8 cellular contexts compared by ENCODE assay signal in genomic region chr16:56425439-56425832, GRCh38. TPM values are rescaled to one million over a fixed set of nuclear protein-coding genes. Genes with fewer than 3 reads are reported as not detected.
DNase-seq lines count a peak whose midpoint lies in the region; ATAC-seq and TF ChIP-seq lines count a peak whose summit lies in the region.

TSS of gene AMFR (minus strand) at chr16:56425545. CDS start at chr16:56425327, 218 bp downstream.

- no peaks in the 10 kb centered on the region for H4K20me1 ChIP-seq in KMS-11 (ENCODE audit: insufficient read depth)

- ATAC-seq in GM21723 (IDR thresholded peaks at IDR 0.05; ENCODE audit: unreplicated experiment), result peak; percentile 74

- DNase-seq in GM04503 (ENCODE audit: low read depth) (peak; percentile 22), astrocyte of the spinal cord (ENCODE audit: low read depth, low spot score) (peak; percentile 63), hypothalamus (lab: John Stamatoyannopoulos, UW) (peak in 38 of 51 donors; percentile 17 to 78 (median 42)), retinal pigment epithelial cell (ENCODE audit: low read depth) (peak; percentile 23), cerebellar nuclear complex (lab: John Stamatoyannopoulos, UW) (no peak)

- peak within 1 kb of the TSS; percentile 61 for H3K9ac ChIP-seq in KMS-11

- no peaks in the 10 kb centered on the region for H3K27me3 ChIP-seq in KMS-11 (ENCODE audit: insufficient read depth, low read depth)

- TF ChIP-seq CTCF in KMS-11 (conservative IDR thresholded peaks at IDR 0.05; ENCODE audit: low read depth, low read length), result no peak
- peak; percentile 19 for TF ChIP-seq CTCF in astrocyte of the spinal cord (IDR thresholded peaks at IDR 0.05; ENCODE audit: low read depth, low read length)
- no peak for TF ChIP-seq CTCF in retinal pigment epithelial cell (conservative IDR thresholded peaks at IDR 0.05; ENCODE audit: low read depth, low read length)

- peaks cover 17% of the 10 kb centered on the region; the same call in 1 of the 2 replicates for H3K79me2 ChIP-seq in KMS-11 (ENCODE audit: insufficient read depth, low read depth)

- peak within 1 kb of the TSS; percentile 67 for H2AFZ ChIP-seq in KMS-11 (ENCODE audit: low read depth)

- in situ Hi-C loops in astrocyte of the spinal cord (cut with HindIII; ENCODE audit: low sequenced_read_pairs), result no loop called here

- peaks cover 23% of the 10 kb centered on the region for H3K4me1 ChIP-seq in KMS-11 (ENCODE audit: low read depth, poor library complexity, severe bottlenecking)

- intact Hi-C loops in T-helper 2 cell treated with Interferon-gamma antibody and Interleukin-4, amounts not matched to agents 100 ng/mL and 5 ng/mL, for 36 hours (cut with micrococcal nuclease), result loop anchor here (1.0 kb wide), 2 partner anchors 26 to 69 kb away; partner anchors contain the start of genes NUDT21 and OGFOD1

- H3K4me2 ChIP-seq in KMS-11, result peak within 1 kb of the TSS; percentile 63

- H3K36me3 ChIP-seq in KMS-11 (ENCODE audit: insufficient read depth), result no peaks in the 10 kb centered on the region

- no peak within 1 kb of the TSS for H3K27ac ChIP-seq in KMS-11

- no peak within 1 kb of the TSS for H3K4me3 ChIP-seq in KMS-11 (IDR thresholded peaks at IDR 0.05; ENCODE audit: insufficient read depth, low read depth, low read length)
- peak within 1 kb of the TSS; percentile 71 for H3K4me3 ChIP-seq in astrocyte of the spinal cord (ENCODE audit: low read depth, low read length)
- peak within 1 kb of the TSS; percentile 54 for H3K4me3 ChIP-seq in retinal pigment epithelial cell (ENCODE audit: low read length)

RNA-seq across cellular contexts. Expression of gene AMFR, which starts in this region (rescaled TPM):
- total RNA-seq in T-helper 2 cell treated with Interferon-gamma antibody and Interleukin-4, amounts not matched to agents 100 ng/mL and 5 ng/mL, for 36 hours, result 57.1 and 60.6 TPM in 2 replicates

Comparison
In these comparisons a context has a peak if more than half of its experiments do, and no peak if none do; other contexts are left out.
1. DNase-seq: peak in GM04503 (single experiment), astrocyte of the spinal cord (single experiment), hypothalamus (38 of 51) and retinal pigment epithelial cell (single experiment); none in cerebellar nuclear complex (0 of 2).